In genomic region chr2:143504397-143504796, GRCh38 we compare ENCODE assay signal across 20 cellular contexts.
"Had no signal": no experiment of that assay in that cellular context is flagged by ENCODE, and none has a peak within 500 bp of the region (broad histone marks: within the 10 kb centered on the region; RNA-seq: fewer than 3 reads in every experiment).

No MANE protein-coding gene starts in this region.

- H3K27me3 ChIP-seq: adrenal gland, esophagus squamous epithelium, thyroid gland had no signal

- H3K27me3 Mint-ChIP-seq: activated CD4-positive, alpha-beta memory T cell treated with anti-CD3 and anti-CD28 coated beads for 36 hours; effector memory CD8-positive, alpha-beta T cell had no signal

- H3K4me1 Mint-ChIP-seq: WTC11 had no signal

- H3K36me3 Mint-ChIP-seq: WTC11 had no signal

- H3K27ac Mint-ChIP-seq: activated CD4-positive, alpha-beta memory T cell treated with anti-CD3 and anti-CD28 coated beads for 36 hours; activated naive CD4-positive, alpha-beta T cell treated with anti-CD3 and anti-CD28 coated beads for 36 hours; nephron; T-helper 2 cell treated with Interferon-gamma antibody and Interleukin-4, amounts not matched to agents 5 μg/mL and 100 μg/mL, for 36 hours; WTC11 had no signal

- DNase-seq: activated CD4-positive, alpha-beta memory T cell treated with anti-CD3 and anti-CD28 coated beads for 36 hours; activated CD4-positive, alpha-beta T cell treated with anti-CD3 and anti-CD28 coated beads for 4 hours; activated naive CD4-positive, alpha-beta T cell treated with anti-CD3 and anti-CD28 coated beads for 36 hours; effector memory CD8-positive, alpha-beta T cell; esophagus squamous epithelium; hypothalamus; islet precursor cell; left colon; nucleus accumbens; posterior cingulate gyrus; stimulated activated CD4-positive, alpha-beta T cell treated with anti-CD3 and anti-CD28 coated beads, Interleukin-12 subunit alpha, Interleukin-12 subunit beta, amount 100 ng/mL, for 4 hours; stimulated activated CD4-positive, alpha-beta T cell treated with anti-CD3 and anti-CD28 coated beads, Interleukin-1b, Interleukin-23, amount 100 ng/mL, for 48 hours; stimulated activated CD8-positive, alpha-beta memory T cell treated with anti-CD3 and anti-CD28 coated beads, Interleukin-4, amount 100 ng/mL, for 48 hours; stimulated activated naive CD4-positive, alpha-beta T cell treated with Interleukin-2 at 50 U/mL for 16 hours; thyroid gland had no signal

- H3K36me3 ChIP-seq: adrenal gland, esophagus squamous epithelium, thyroid gland had no signal

- H3K27ac ChIP-seq: adrenal gland, esophagus squamous epithelium, thyroid gland had no signal

- H3K9me3 Mint-ChIP-seq: activated CD4-positive, alpha-beta memory T cell treated with anti-CD3 and anti-CD28 coated beads for 36 hours; activated naive CD4-positive, alpha-beta T cell treated with anti-CD3 and anti-CD28 coated beads for 36 hours; effector memory CD8-positive, alpha-beta T cell; T-helper 2 cell treated with Interferon-gamma antibody and Interleukin-4, amounts not matched to agents 5 μg/mL and 100 μg/mL, for 36 hours; WTC11 had no signal

- ATAC-seq: effector memory CD8-positive, alpha-beta T cell; left colon; WTC11 had no signal

- H3K4me3 Mint-ChIP-seq: activated CD4-positive, alpha-beta memory T cell treated with anti-CD3 and anti-CD28 coated beads for 36 hours; activated naive CD4-positive, alpha-beta T cell treated with anti-CD3 and anti-CD28 coated beads for 36 hours; effector memory CD8-positive, alpha-beta T cell; nephron; T-helper 2 cell treated with Interferon-gamma antibody and Interleukin-4, amounts not matched to agents 5 μg/mL and 100 μg/mL, for 36 hours; WTC11 had no signal

- H3K9me3 ChIP-seq: adrenal gland, esophagus squamous epithelium, thyroid gland had no signal

- H3K4me1 ChIP-seq: adrenal gland, esophagus squamous epithelium, thyroid gland had no signal

- H3K4me3 ChIP-seq: adrenal gland, esophagus squamous epithelium, lung, thyroid gland had no signal
